Comparison of ENCODE assay signal across 21 cellular contexts in genomic region chr11:91587131-91587530, GRCh38.
A peak's percentile ranks its signal among the peaks of the same experiment; 100 is the strongest.
DNase-seq lines count a peak whose midpoint lies in the region; ATAC-seq, FAIRE-seq and TF ChIP-seq lines count a peak whose summit lies in the region.
"Had no signal": no experiment of that assay in that cellular context is flagged by ENCODE, and none has a peak within 500 bp of the region (broad histone marks: within the 10 kb centered on the region; RNA-seq: fewer than 3 reads in every experiment).

No MANE protein-coding gene starts in this region.

- no peak overlapping the region for H2BK5ac ChIP-seq in H1 (ENCODE audit: low read depth, low read length)

- no peak overlapping the region for H4K91ac ChIP-seq in H1 (replicated peaks; ENCODE audit: insufficient read length, low read length)

- no peak overlapping the region for H3K18ac ChIP-seq in H1 (ENCODE audit: extremely low read depth, low read length)

- no peaks in the 10 kb centered on the region for H3K9me2 ChIP-seq in SK-N-SH

- no peak overlapping the region for H3K9ac ChIP-seq in SK-N-SH
- H3K9ac ChIP-seq in H1 (replicated peaks in 1 of 4; ENCODE audit: extremely low read depth in 1 of 4, low read depth in 3 of 4, low read length in 3 of 4), result no peak overlapping the region

- no peaks in the 10 kb centered on the region for H3F3A ChIP-seq in SK-N-SH (replicated peaks; ENCODE audit: insufficient read depth)

- no peak overlapping the region for H4K8ac ChIP-seq in H1 (ENCODE audit: extremely low read depth, insufficient read depth, low read length)

- H3K27ac ChIP-seq in SK-N-SH (ENCODE audit: low read depth in 2 of 2, low read length in 1 of 2), result no peak overlapping the region
- no peak overlapping the region for H3K27ac ChIP-seq in H1 (ENCODE audit: low read depth, low read length)
- H3K27ac ChIP-seq: 22Rv1, A549, HL-60 had no signal

- H3K23ac ChIP-seq in H1 (ENCODE audit: insufficient read length), result no peak overlapping the region

- WGBS in SK-N-SH (ENCODE audit: low lambda C conversion rate), result 15% methylated on average over 3 of the region's 3 CpGs
- 100% methylated on average over 3 of the region's 3 CpGs; no CpG with 5 or more reads in 1 of the 2 experiments for WGBS in H1 (ENCODE audit: extremely low coverage in 1 of 2, insufficient coverage in 1 of 2, insufficient read length in 1 of 2, insufficient replicate concordance in 2 of 2, low coverage in 1 of 2, low lambda C conversion rate in 2 of 2, missing lambda C conversion rate in 1 of 2), 2 experiments

- no peak overlapping the region for H2AK5ac ChIP-seq in H1 (ENCODE audit: low read depth, low read length)

- H3K79me2 ChIP-seq in SK-N-SH (ENCODE audit: insufficient read depth), result no peaks in the 10 kb centered on the region; the same call in 1 of the 2 replicates
- no peaks in the 10 kb centered on the region for H3K79me2 ChIP-seq in H1 (ENCODE audit: control insufficient read depth in 1 of 2, insufficient read depth in 2 of 2, low read length in 2 of 2)

- no peaks in the 10 kb centered on the region for H3K9me3 ChIP-seq in SK-N-SH
- peaks cover 2 to 3% of the 10 kb centered on the region in 2 experiments; a peak in 2 of 4 replicates for H3K9me3 ChIP-seq in H1 (ENCODE audit: insufficient read depth in 2 of 2, low read depth in 1 of 2, low read length in 1 of 2)
- H3K9me3 ChIP-seq: HAP-1 had no signal

- H3K4me1 ChIP-seq in SK-N-SH (ENCODE audit: control insufficient read depth in 1 of 2, insufficient read depth in 2 of 2, low read depth in 1 of 2, low read length in 1 of 2), result no peaks in the 10 kb centered on the region
- no peaks in the 10 kb centered on the region for H3K4me1 ChIP-seq in H1 (replicated peaks in 1 of 4; ENCODE audit: control insufficient read depth in 3 of 4, insufficient read depth in 4 of 4, low read length in 3 of 4)
- H3K4me1 ChIP-seq: A549, Caco-2, HAP-1 had no signal

- no peak for TF ChIP-seq RAD21 in SK-N-SH (IDR thresholded peaks at IDR 0.05; ENCODE audit: low read length)
- no peak for TF ChIP-seq RAD21 in H1 (IDR thresholded peaks at IDR 0.05 in 1 of 2, conservative IDR thresholded peaks at IDR 0.05 in 1 of 2; ENCODE audit: low read depth in 2 of 2, low read length in 2 of 2)

- no peak overlapping the region for H2BK12ac ChIP-seq in H1 (ENCODE audit: low read depth, low read length)

- H4K5ac ChIP-seq in H1 (ENCODE audit: insufficient read length, low read depth, low read length), result no peak overlapping the region

- no peak overlapping the region for H2BK15ac ChIP-seq in H1 (ENCODE audit: low read length)

- H3K14ac ChIP-seq in H1 (ENCODE audit: insufficient read length), result no peak overlapping the region

- H2BK20ac ChIP-seq in H1 (ENCODE audit: low read length), result no peak overlapping the region

- H3K23me2 ChIP-seq in H1 (ENCODE audit: low read depth, low read length), result no peaks in the 10 kb centered on the region; the same call in 1 of the 2 replicates

- no peaks in the 10 kb centered on the region for H4K20me1 ChIP-seq in SK-N-SH (ENCODE audit: insufficient read depth)
- H4K20me1 ChIP-seq in H1 (replicated peaks in 1 of 2; ENCODE audit: control insufficient read depth in 1 of 2, insufficient read depth in 2 of 2, low read length in 2 of 2), result no peaks in the 10 kb centered on the region

- H3K4ac ChIP-seq in H1 (replicated peaks; ENCODE audit: insufficient read length, low read depth, low read length), result no peak overlapping the region

- no peak overlapping the region for H3K56ac ChIP-seq in H1 (replicated peaks; ENCODE audit: insufficient read length, low read depth, low read length)

- H3K27me3 ChIP-seq in SK-N-SH (ENCODE audit: insufficient read depth) (no peaks in the 10 kb centered on the region), H1 (replicated peaks in 1 of 4; ENCODE audit: control insufficient read depth in 3 of 4, extremely low read depth in 1 of 4, insufficient read depth in 3 of 4, low read length in 3 of 4) (no peaks in the 10 kb centered on the region)

- H3K79me1 ChIP-seq in H1 (ENCODE audit: low read depth, low read length), result no peaks in the 10 kb centered on the region

- no peak overlapping the region for H2AFZ ChIP-seq in SK-N-SH (ENCODE audit: low read depth)
- H2AFZ ChIP-seq in H1 (ENCODE audit: low read length), result 0 out of 2 replicates have a peak overlapping the region, but pooled peaks have one; percentile 32

- CTCF ChIA-PET in SK-N-SH (lab: Yijun Ruan, JAX), result interaction anchor here (1.1 kb wide), 1 partner anchor 73 kb away, joined by 3 read pairs; no protein-coding TSS in a partner anchor
- CTCF ChIA-PET in H1 (lab: Charles Lee; ENCODE audit: partially characterized antibody), result interaction anchor here (1.6 kb wide), 1 partner anchor 26 kb away, joined by 3 read pairs; no protein-coding TSS in a partner anchor

- TF ChIP-seq EP300 in SK-N-SH (IDR thresholded peaks at IDR 0.05; ENCODE audit: borderline replicate concordance in 1 of 2, low read depth in 1 of 2, low read length in 1 of 2) (no peak), H1 (IDR thresholded peaks at IDR 0.05; ENCODE audit: borderline replicate concordance in 1 of 2, low read depth in 2 of 2, low read length in 2 of 2) (no peak)

- DNase-seq in SK-N-SH (no peak), RKO (ENCODE audit: low spot score) (peak; percentile 2), H1 (ENCODE audit: low read depth in 1 of 2, low spot score in 2 of 2) (no peak), COR-L47 (lab: John Stamatoyannopoulos, UW) (no peak), superior temporal gyrus (ENCODE audit: extremely low spot score) (no peak)
- DNase-seq: C1 segment of cervical spinal cord; Caco-2; CD4-positive, CD25-positive, alpha-beta regulatory T cell; CD8-positive, alpha-beta memory T cell; GF-D8; IMR-90 had no signal

- TF ChIP-seq CTCF in SK-N-SH (IDR thresholded peaks at IDR 0.05) (no peak), H1 (IDR thresholded peaks at IDR 0.05; ENCODE audit: control extremely low read depth in 1 of 3, insufficient read depth in 1 of 3, low read depth in 1 of 3, low read length in 3 of 3) (no peak)

- FAIRE-seq in H1 (lab: Jason Lieb, UNC), result no peak
- FAIRE-seq: A549, D721Med, HTR-8/SVneo, K562 had no signal

- H3K4me3 ChIP-seq in SK-N-SH (ENCODE audit: low read depth in 2 of 2, low read length in 1 of 2), result no peak overlapping the region
- no peak overlapping the region for H3K4me3 ChIP-seq in H1 (ENCODE audit: extremely low read depth in 1 of 4, insufficient read depth in 2 of 4, low read depth in 3 of 4, low read length in 4 of 4)
- H3K4me3 ChIP-seq: A549, HAP-1, K562 had no signal

- H2BK120ac ChIP-seq in H1 (replicated peaks; ENCODE audit: low read depth, low read length), result no peak overlapping the region

- H3K4me2 ChIP-seq in SK-N-SH (peak overlapping the region; percentile 11; the same call in 1 of the 2 replicates), H1 (ENCODE audit: insufficient read depth in 1 of 2, low read depth in 2 of 2, low read length in 2 of 2) (no peak overlapping the region)
- H3K4me2 ChIP-seq: A549 had no signal

- TF ChIP-seq POLR2A in H1 (IDR thresholded peaks at IDR 0.05; ENCODE audit: control extremely low read depth in 1 of 2, low read depth in 2 of 2, low read length in 2 of 2), result no peak

- POLR2A ChIA-PET in SK-N-SH (lab: Yijun Ruan, JAX), result no interaction called here
- POLR2A ChIA-PET in H1 (lab: Charles Lee; ENCODE audit: partially characterized antibody), result no interaction called here

- H3K36me3 ChIP-seq in SK-N-SH (replicated peaks in 1 of 2; ENCODE audit: control insufficient read depth in 1 of 2, insufficient read depth in 2 of 2, low read length in 1 of 2) (no peaks in the 10 kb centered on the region), H1 (ENCODE audit: control insufficient read depth in 2 of 4, insufficient read depth in 4 of 4, low read length in 3 of 4) (no peaks in the 10 kb centered on the region)
- H3K36me3 ChIP-seq: HAP-1 had no signal

- ATAC-seq in SK-N-SH treated with all-trans-retinoic acid at 6 μM for 48 hours, result no peak
- ATAC-seq in GM19023 (IDR thresholded peaks at IDR 0.05; ENCODE audit: unreplicated experiment), result no peak
- no peak for ATAC-seq in activated CD4-positive, CD25-positive, alpha-beta regulatory T cell treated with anti-CD3 and anti-CD28 coated beads, Interleukin-2, amount 50 U/mL, for 24 hours
- ATAC-seq: A549, K562 had no signal

TF ChIP-seq in SK-N-SH, 30 proteins besides CTCF, POLR2A, EP300 and RAD21 (continues in another document):
- TF ChIP-seq RXRA (IDR thresholded peaks at IDR 0.05; ENCODE audit: borderline replicate concordance, low read depth), result no peak
- TF ChIP-seq, protein P1, sequence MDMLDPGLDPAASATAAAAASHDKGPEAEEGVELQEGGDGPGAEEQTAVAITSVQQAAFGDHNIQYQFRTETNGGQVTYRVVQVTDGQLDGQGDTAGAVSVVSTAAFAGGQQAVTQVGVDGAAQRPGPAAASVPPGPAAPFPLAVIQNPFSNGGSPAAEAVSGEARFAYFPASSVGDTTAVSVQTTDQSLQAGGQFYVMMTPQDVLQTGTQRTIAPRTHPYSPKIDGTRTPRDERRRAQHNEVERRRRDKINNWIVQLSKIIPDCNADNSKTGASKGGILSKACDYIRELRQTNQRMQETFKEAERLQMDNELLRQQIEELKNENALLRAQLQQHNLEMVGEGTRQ (IDR thresholded peaks at IDR 0.05; ENCODE audit: borderline replicate concordance, low read depth, low read length), result no peak
- TF ChIP-seq GABPA (IDR thresholded peaks at IDR 0.05; ENCODE audit: low read depth), result no peak

TF ChIP-seq in H1, 55 proteins besides CTCF, POLR2A, EP300 and RAD21:
- no peak for TF ChIP-seq CTBP2 (IDR thresholded peaks at IDR 0.05; ENCODE audit: borderline replicate concordance, insufficient read depth, insufficient read length, low read length)
- no peak for TF ChIP-seq SIX5 (IDR thresholded peaks at IDR 0.05; ENCODE audit: low read depth, low read length)
- no peak for TF ChIP-seq CBX8 (IDR thresholded peaks at IDR 0.05; ENCODE audit: borderline replicate concordance, low read depth, low read length)
- no peak for TF ChIP-seq PHF8 (conservative IDR thresholded peaks at IDR 0.05; ENCODE audit: low read depth, low read length)
- no peak for TF ChIP-seq GTF2F1 (IDR thresholded peaks at IDR 0.05; ENCODE audit: borderline replicate concordance, low read depth, low read length)
- TF ChIP-seq KDM4A (IDR thresholded peaks at IDR 0.05; ENCODE audit: low read depth, low read length, severe bottlenecking), result no peak
- no peak for TF ChIP-seq TEAD4 (IDR thresholded peaks at IDR 0.05; ENCODE audit: low read depth, low read length)
- TF ChIP-seq CHD2 (IDR thresholded peaks at IDR 0.05; ENCODE audit: low read length), result no peak
- no peak for TF ChIP-seq TCF12 (IDR thresholded peaks at IDR 0.05; ENCODE audit: low read depth, low read length)
